ENCODE assay signal across 8 cellular contexts in the genomic region with DNA sequence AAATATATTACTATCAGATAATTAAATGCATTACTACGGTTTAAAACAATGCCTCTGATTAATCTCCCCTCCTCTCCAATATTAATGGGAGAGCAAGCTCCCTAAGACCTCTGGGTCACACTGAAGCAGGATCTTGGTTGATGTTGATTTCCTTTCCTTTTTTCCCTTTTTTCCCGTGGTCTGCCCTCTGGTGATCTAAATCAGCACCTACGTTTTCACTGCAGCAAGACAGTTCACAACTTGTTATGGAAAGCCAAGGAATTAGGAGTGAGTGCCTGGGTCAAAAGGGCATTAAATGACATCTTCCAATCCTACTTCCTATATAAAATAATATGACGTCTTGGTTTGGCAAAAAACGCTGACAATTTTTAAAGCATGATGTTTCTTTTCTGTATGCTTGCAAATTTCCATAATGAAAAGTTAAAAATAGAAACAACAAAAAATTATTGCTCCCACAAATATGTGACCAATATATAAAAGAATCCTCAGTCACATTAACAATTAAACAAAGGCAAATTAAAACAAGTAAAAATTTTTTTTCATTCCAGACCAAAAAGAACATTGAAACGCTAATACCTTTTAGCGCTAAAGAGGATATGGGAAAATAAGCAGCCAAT. TPM values are rescaled to one million over a fixed set of nuclear protein-coding genes. Genes with fewer than 3 reads are reported as not detected.
A peak's percentile ranks its signal among the peaks of the same experiment; 100 is the strongest.
DNase-seq lines count a peak whose midpoint lies in the region; TF ChIP-seq lines count a peak whose summit lies in the region.

No MANE protein-coding gene starts in this region.

- H3K4me1 ChIP-seq in ascending aorta: no peaks in the 10 kb centered on the region

- intact Hi-C loops in ascending aorta (cut with DNase I): loop anchor here (10.0 kb wide), 1 partner anchor 1397 kb away; a partner anchor contains a TSS

- H3K4me3 ChIP-seq in H7 (ENCODE audit: insufficient read depth, low read depth, low read length): no peak overlapping the region
- no peak overlapping the region for H3K4me3 ChIP-seq in foreskin fibroblast (ENCODE audit: low read depth in 1 of 2, low read length in 2 of 2)
- H3K4me3 ChIP-seq in ascending aorta: no peak overlapping the region

- peak; percentile 43 for DNase-seq in H7
- peak; percentile 64 for DNase-seq in OCI-M1 (lab: John Stamatoyannopoulos, UW)
- DNase-seq in foreskin fibroblast: peak; percentile 16 to 66
- DNase-seq in ascending aorta (ENCODE audit: low spot score in 2 of 2): no peak
- DNase-seq in activated naive CD4-positive, alpha-beta T cell (lab: John Stamatoyannopoulos, UW): no peak
- no peak for DNase-seq in GDM1 (lab: John Stamatoyannopoulos, UW)
- DNase-seq in activated CD4-positive, CD25-positive, alpha-beta regulatory T cell treated with anti-CD3 and anti-CD28 coated beads, Interleukin-2, amount 50 U/mL, for 72 hours: no peak

- H3K27ac ChIP-seq in 22Rv1 (no peak overlapping the region), ascending aorta (no peak overlapping the region)

- no peaks in the 10 kb centered on the region for H3K27me3 ChIP-seq in H7 (ENCODE audit: control insufficient read depth, insufficient read depth, low read length)
- no peaks in the 10 kb centered on the region for H3K27me3 ChIP-seq in ascending aorta

- H3K36me3 ChIP-seq in H7 (replicated peaks; ENCODE audit: control insufficient read depth, insufficient read depth, low read length): no peaks in the 10 kb centered on the region
- no peaks in the 10 kb centered on the region for H3K36me3 ChIP-seq in ascending aorta

- TF ChIP-seq CTCF in 22Rv1 (IDR thresholded peaks at IDR 0.05) (peak; percentile 58), foreskin fibroblast (IDR thresholded peaks at IDR 0.05; ENCODE audit: low read depth, low read length) (peak; percentile 64), ascending aorta (IDR thresholded peaks at IDR 0.05) (peak in 1 of 3 experiments; percentile 27)

- no peaks in the 10 kb centered on the region for H3K9me3 ChIP-seq in ascending aorta

RNA-seq across cellular contexts. Expression of a gene that starts 7.9 kb away (rescaled TPM):
- total RNA-seq in H7 (2014; rRNA removed; shearing (Covaris generic)): 4.5 and 6.9 TPM in 2 replicates
- total RNA-seq in ascending aorta: 3.8 TPM

Comparison
In these comparisons a context has a peak if more than half of its experiments do, and no peak if none do; other contexts are left out.
1. DNase-seq: peak in H7 (single experiment), OCI-M1 (single experiment) and foreskin fibroblast (2 of 2); none in ascending aorta (0 of 2), activated naive CD4-positive, alpha-beta T cell (0 of 4), GDM1 (single experiment) and activated CD4-positive, CD25-positive, alpha-beta regulatory T cell treated with anti-CD3 and anti-CD28 coated beads, Interleukin-2, amount 50 U/mL, for 72 hours (single experiment).